10 cellular contexts compared by ENCODE assay signal in the genomic region with DNA sequence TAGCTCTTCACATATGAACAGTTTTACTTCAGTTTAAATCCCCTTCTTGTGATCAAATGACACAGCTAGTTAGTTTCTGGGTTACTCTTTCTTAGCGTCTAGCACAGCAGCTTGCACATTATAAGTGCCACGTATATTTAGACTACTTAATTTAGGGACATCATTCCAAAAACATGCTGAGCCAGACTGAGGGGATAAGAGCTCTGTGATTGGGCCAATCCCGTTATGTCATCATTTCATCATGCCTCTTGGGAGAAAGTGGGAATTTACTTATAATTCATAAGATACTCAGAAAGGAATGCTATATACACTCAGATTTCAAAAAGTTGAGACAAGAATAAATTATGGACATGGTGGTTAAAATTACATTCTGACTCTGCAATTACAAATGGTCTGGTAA. TPM values are rescaled to one million over a fixed set of nuclear protein-coding genes. Genes with fewer than 3 reads are reported as not detected.
DNase-seq lines count a peak whose midpoint lies in the region; ATAC-seq, FAIRE-seq and TF ChIP-seq lines count a peak whose summit lies in the region.
"Not testable (repeated sequence)": the region's sequence is repeated elsewhere in the genome, so short reads cannot be mapped to it uniquely, and the experiment has no call there.
"Had no signal": no experiment of that assay in that cellular context is flagged by ENCODE, and none has a peak within 500 bp of the region (broad histone marks: within the 10 kb centered on the region; RNA-seq: fewer than 3 reads in every experiment).

No MANE protein-coding gene starts in this region.

- not testable (repeated sequence) for TF ChIP-seq RAD21 in A549 (conservative IDR thresholded peaks at IDR 0.05 in 1 of 2, IDR thresholded peaks at IDR 0.05 in 1 of 2); IMR-90 (IDR thresholded peaks at IDR 0.05; ENCODE audit: low read length)

- H3K4ac ChIP-seq in IMR-90 (ENCODE audit: low read depth, low read length) = not testable (repeated sequence)

- H4K20me1 ChIP-seq in IMR-90 (ENCODE audit: insufficient read depth, low read length); osteoblast (ENCODE audit: insufficient read depth, low read length): not testable (repeated sequence)

- not testable (repeated sequence) for H3K4me3 ChIP-seq in A549; IMR-90 (ENCODE audit: insufficient read depth, low read depth, low read length); osteoblast (ENCODE audit: insufficient read depth, low read length)

- H3K9me3 ChIP-seq in A549; IMR-90 (ENCODE audit: control insufficient read depth, insufficient read depth, low read length); osteoblast (ENCODE audit: low read depth, low read length): not testable (repeated sequence)

- not testable (repeated sequence) for H3K14ac ChIP-seq in IMR-90 (replicated peaks; ENCODE audit: low read depth, low read length)

- not testable (repeated sequence) for H3K79me1 ChIP-seq in IMR-90 (ENCODE audit: low read depth in 1 of 2, low read length in 2 of 2)

- H2BK15ac ChIP-seq in IMR-90 (ENCODE audit: low read depth, low read length) = not testable (repeated sequence)

- H3K18ac ChIP-seq in IMR-90 (ENCODE audit: low read depth, low read length) = not testable (repeated sequence)

- POLR2A ChIA-PET in A549 (lab: Yijun Ruan, JAX); IMR-90 (lab: Charles Lee; ENCODE audit: unreplicated experiment): not testable (repeated sequence)

- BruUV-seq in IMR-90 (replicated peaks; lab: Mats Ljungman, UMichigan) = not testable (repeated sequence)

- not testable (repeated sequence) for H2AK9ac ChIP-seq in IMR-90 (replicated peaks; ENCODE audit: low read depth, low read length, poor library complexity)

- H2AK5ac ChIP-seq in IMR-90 (ENCODE audit: low read depth, low read length) = not testable (repeated sequence)

- not testable (repeated sequence) for H3K23ac ChIP-seq in IMR-90 (ENCODE audit: low read depth, low read length)

- H3K27ac ChIP-seq in A549; IMR-90 (ENCODE audit: insufficient read depth, low read length); osteoblast (ENCODE audit: low read depth, low read length): not testable (repeated sequence)

- H3K4me1 ChIP-seq in A549; IMR-90 (ENCODE audit: control insufficient read depth, insufficient read depth, low read length); osteoblast (ENCODE audit: insufficient read depth, low read length): not testable (repeated sequence)

- in situ Hi-C loops in IMR-90 (cut with MboI; ENCODE audit: low sequenced_read_pairs) = not testable (repeated sequence)

- not testable (repeated sequence) for H3K4me2 ChIP-seq in A549; IMR-90 (ENCODE audit: low read depth, low read length); osteoblast (ENCODE audit: insufficient read depth, low read length)

- not testable (repeated sequence) for H2BK20ac ChIP-seq in IMR-90 (ENCODE audit: low read depth, low read length)

- not testable (repeated sequence) for H3K36me3 ChIP-seq in IMR-90 (ENCODE audit: control insufficient read depth, insufficient read depth, low read length); osteoblast (ENCODE audit: insufficient read depth, low read length)

- not testable (repeated sequence) for H2BK120ac ChIP-seq in IMR-90 (ENCODE audit: low read depth, low read length)

- intact Hi-C loops in IMR-90 (cut with micrococcal nuclease) = not testable (repeated sequence)

- not testable (repeated sequence) for H4K8ac ChIP-seq in IMR-90 (ENCODE audit: low read depth in 2 of 2, low read length in 2 of 2)

- H2AFZ ChIP-seq in IMR-90 (replicated peaks; ENCODE audit: low read length, poor library complexity); osteoblast (ENCODE audit: low read length): not testable (repeated sequence)

- H3K56ac ChIP-seq in IMR-90 (ENCODE audit: extremely low read depth, insufficient read depth, low read length) = not testable (repeated sequence)

- dilution Hi-C loops in IMR-90 (cut with HindIII; ENCODE audit: low sequenced_read_pairs, unreplicated experiment) = not testable (repeated sequence)

- FAIRE-seq in A549 (lab: Jason Lieb, UNC) = peak; percentile 36

- H4K5ac ChIP-seq in IMR-90 (ENCODE audit: low read depth, low read length) = not testable (repeated sequence)

- DNase-seq in A549 (ENCODE audit: low read depth in 1 of 2, low spot score in 1 of 2); IMR-90: not testable (repeated sequence)
- DNase-seq in DMS 273 (lab: John Stamatoyannopoulos, UW; ENCODE audit: unreplicated experiment) (peak; percentile 16), cerebellar cortex (ENCODE audit: low spot score) (peak; percentile 50), epidermal melanocyte (ENCODE audit: insufficient read length, low spot score) (peak; percentile 12), fibroblast of gingiva (ENCODE audit: low read depth) (peak; percentile 70), fibroblast of peridontal ligament (ENCODE audit: extremely low read depth) (peak; percentile 75), osteoblast (ENCODE audit: insufficient read length, low spot score, missing footprints) (peak; percentile 19)

- H3K27me3 ChIP-seq in IMR-90 (ENCODE audit: control insufficient read depth, insufficient read depth, low read length); osteoblast (ENCODE audit: insufficient read depth, low read length): not testable (repeated sequence)

- WGBS in A549 (ENCODE audit: missing lambda C conversion rate) = 87% methylated on average over 3 of the region's 3 CpGs
- no CpG with 5 or more reads among the region's 3 CpGs for WGBS in IMR-90 (ENCODE audit: extremely low coverage in 2 of 2, insufficient read length in 1 of 2), 2 experiments

- not testable (repeated sequence) for H2BK5ac ChIP-seq in IMR-90 (ENCODE audit: low read depth, low read length, poor library complexity, severe bottlenecking)

- H4K91ac ChIP-seq in IMR-90 (ENCODE audit: insufficient read depth, low read depth, low read length) = not testable (repeated sequence)

- not testable (repeated sequence) for TF ChIP-seq EP300 in A549 (IDR thresholded peaks at IDR 0.05)

- TF ChIP-seq POLR2A in A549 (IDR thresholded peaks at IDR 0.05; ENCODE audit: low read length); IMR-90 (IDR thresholded peaks at IDR 0.05; ENCODE audit: low read depth, low read length): not testable (repeated sequence)

- TF ChIP-seq CTCF in A549 (IDR thresholded peaks at IDR 0.05); IMR-90 (conservative IDR thresholded peaks at IDR 0.05; ENCODE audit: low read depth, low read length); osteoblast (IDR thresholded peaks at IDR 0.05; ENCODE audit: extremely low read depth, low read depth, low read length): not testable (repeated sequence)

- CTCF ChIA-PET in A549 (lab: Yijun Ruan, JAX) = interaction anchor here (1.2 to 1.4 kb wide), 2 partner anchors 27 to 28 kb away, joined by 3 read pairs; no protein-coding TSS in a partner anchor
- CTCF ChIA-PET in IMR-90 (lab: Yijun Ruan, JAX) = not testable (repeated sequence)

- ATAC-seq in A549 = not testable (repeated sequence)
- peak; percentile 22; the same call in 1 of the 2 replicates for ATAC-seq in IMR-90 (ENCODE audit: low read depth)

- H3K9ac ChIP-seq in IMR-90 (ENCODE audit: low read depth, low read length) = not testable (repeated sequence)

- H3K9me1 ChIP-seq in IMR-90 (ENCODE audit: insufficient read depth, low read length) = not testable (repeated sequence)

- not testable (repeated sequence) for H3K79me2 ChIP-seq in osteoblast (ENCODE audit: insufficient read depth, low read length)

RNA-seq across cellular contexts. Expression of gene FBXW10B, which starts 4.2 kb away (rescaled TPM):
- polyA plus RNA-seq in A549 (2011; rRNA removed) = 9.6 and 10.4 TPM in 2 replicates
- polyA plus RNA-seq in A549 (2012; cell fraction: cytosol; rRNA removed) = 4.7 and 5.8 TPM in 2 replicates
- polyA plus RNA-seq in A549 (2012; cell fraction: nucleus; rRNA removed) = 36.0 and 53.9 TPM in 2 replicates
- polyA plus RNA-seq in A549 (2017; fragmentation: RNase III; extraction: RNeasy Plus Mini Kit Qiagen cat#74134 plus additional on column Dnase treatment) = 14.3 to 19.5 TPM (median 15.3 TPM) in 3 replicates
- polyA minus RNA-seq in A549 (2011; rRNA and poly(A)+ RNA removed) = 37.1 and 37.8 TPM in 2 replicates
- total RNA-seq in IMR-90 (2012; rRNA removed) = under 0.01 and 0.28 TPM in 2 replicates
- 0.23 and 0.43 TPM in 2 replicates for polyA plus RNA-seq in IMR-90 (2012; rRNA removed)
- 0.05 TPM in 1 of 2 replicates, not detected in the other for polyA plus RNA-seq in IMR-90 (2012; cell fraction: cytosol; rRNA removed)
- 2.8 and 3.2 TPM in 2 replicates for polyA plus RNA-seq in IMR-90 (2012; cell fraction: nucleus; rRNA removed; ENCODE audit: low replicate concordance)
- 0.29 and 0.36 TPM in 2 replicates for total RNA-seq in osteoblast
- total RNA-seq: Caco-2; CD8-positive, alpha-beta T cell had no signal
